ENCODE assay signal across 13 cellular contexts in genomic region chr6:130138909-130139242, GRCh38.
A peak's percentile ranks its signal among the peaks of the same experiment; 100 is the strongest.
DNase-seq lines count a peak whose midpoint lies in the region; ATAC-seq and TF ChIP-seq lines count a peak whose summit lies in the region.
"Had no signal": no experiment of that assay in that cellular context is flagged by ENCODE, and none has a peak within 500 bp of the region (broad histone marks: within the 10 kb centered on the region; RNA-seq: fewer than 3 reads in every experiment).

No MANE protein-coding gene starts in this region.

- H3K4me3 Mint-ChIP-seq in CD4-positive, alpha-beta memory T cell: peak overlapping the region; percentile 74 to 91 (median 82)

- no peaks in the 10 kb centered on the region for H4K20me1 ChIP-seq in OCI-LY3 (ENCODE audit: insufficient read depth, low read length)

- no peak for DNase-seq in CD4-positive, alpha-beta memory T cell
- DNase-seq in T1000 (lab: John Stamatoyannopoulos, UW) (no peak), GM13976 (ENCODE audit: low spot score) (no peak), LoVo (ENCODE audit: low spot score) (no peak)
- DNase-seq: AML-193, erythroblast, NCI-H1694, pancreas, PC-3 had no signal

- CTCF ChIA-PET in CD4-positive, alpha-beta memory T cell (lab: Charles Lee; ENCODE audit: partially characterized antibody): interaction anchor here (1.3 to 3.5 kb wide), 4 partner anchors 9 to 143 kb away, joined by 3 to 13 read pairs (median 4); no protein-coding TSS in a partner anchor

- H2AFZ ChIP-seq in OCI-LY3 (ENCODE audit: low read depth, low read length): no peak overlapping the region

- peak overlapping the region; percentile 80 to 93 (median 89) for H3K27ac Mint-ChIP-seq in CD4-positive, alpha-beta memory T cell

- H3K36me3 ChIP-seq in CD4-positive, alpha-beta memory T cell (ENCODE audit: insufficient read depth, low read length): peaks cover 9% of the 10 kb centered on the region
- no peaks in the 10 kb centered on the region for H3K36me3 ChIP-seq in OCI-LY3 (replicated peaks; ENCODE audit: low read depth, low read length)
- H3K36me3 ChIP-seq: pancreas had no signal

- H3K4me2 ChIP-seq in OCI-LY3 (ENCODE audit: low read length): peak overlapping the region; percentile 7; the same call in 1 of the 2 replicates

- H3K9me3 Mint-ChIP-seq in CD4-positive, alpha-beta memory T cell: peaks cover 0 to 4% (median 0%) of the 10 kb centered on the region in 8 donors

- H3K27me3 Mint-ChIP-seq in CD4-positive, alpha-beta memory T cell: no peaks in the 10 kb centered on the region

- H3K79me2 ChIP-seq in OCI-LY3 (ENCODE audit: low read length): no peaks in the 10 kb centered on the region

- intact Hi-C loops in CD4-positive, alpha-beta memory T cell (cut with micrococcal nuclease): loop anchor here (5.0 kb wide), 1 partner anchor 243 kb away; no protein-coding TSS in a partner anchor

- H3K27ac ChIP-seq in CD4-positive, alpha-beta memory T cell (ENCODE audit: low read depth, low read length): peak overlapping the region; percentile 1
- no peak overlapping the region for H3K27ac ChIP-seq in OCI-LY3 (ENCODE audit: low read length)
- H3K27ac ChIP-seq: pancreas had no signal

- TF ChIP-seq CTCF in OCI-LY3 (IDR thresholded peaks at IDR 0.05; ENCODE audit: low read depth, low read length) (no peak), GM13976 (IDR thresholded peaks at IDR 0.05; ENCODE audit: borderline replicate concordance, control extremely low read depth, extremely low read depth, insufficient read depth, missing control alignments) (no peak)

- peak; percentile 22 for ATAC-seq in GM18909 (IDR thresholded peaks at IDR 0.05; ENCODE audit: poor library complexity, unreplicated experiment)
- ATAC-seq in HG02759 (IDR thresholded peaks at IDR 0.05; ENCODE audit: unreplicated experiment): peak; percentile 26
- ATAC-seq in HG03280 (IDR thresholded peaks at IDR 0.05; ENCODE audit: unreplicated experiment): no peak
- ATAC-seq: pancreas, PC-3 had no signal

- H3K4me3 ChIP-seq in CD4-positive, alpha-beta memory T cell (ENCODE audit: low read length in 2 of 2): no peak overlapping the region
- no peak overlapping the region for H3K4me3 ChIP-seq in OCI-LY3 (ENCODE audit: low read length)
- H3K4me3 ChIP-seq: pancreas had no signal

- no peak overlapping the region for H3K9ac ChIP-seq in OCI-LY3 (ENCODE audit: low read length)

- in situ Hi-C loops in GM13976 (cut with MboI; ENCODE audit: low sequenced_read_pairs, unreplicated experiment): no loop called here

- no peaks in the 10 kb centered on the region for H3K27me3 ChIP-seq in CD4-positive, alpha-beta memory T cell (ENCODE audit: insufficient read depth, low read length)
- no peaks in the 10 kb centered on the region for H3K27me3 ChIP-seq in OCI-LY3 (ENCODE audit: low read depth, low read length)
- H3K27me3 ChIP-seq: pancreas had no signal

- H3K36me3 Mint-ChIP-seq in CD4-positive, alpha-beta memory T cell: peaks cover 60 to 70% of the 10 kb centered on the region in 2 donors

- POLR2A ChIA-PET in CD4-positive, alpha-beta memory T cell (lab: Charles Lee; ENCODE audit: partially characterized antibody): interaction anchor here (0.9 to 1.5 kb wide), 2 partner anchors 76 to 122 kb away, joined by 4 to 5 read pairs; no protein-coding TSS in a partner anchor

- H3K9me3 ChIP-seq in CD4-positive, alpha-beta memory T cell (ENCODE audit: control insufficient read depth in 1 of 2, low read length in 2 of 2): no peaks in the 10 kb centered on the region
- H3K9me3 ChIP-seq in OCI-LY3 (ENCODE audit: insufficient read depth, low read length): no peaks in the 10 kb centered on the region
- H3K9me3 ChIP-seq: pancreas had no signal

- peaks cover 55 to 77% (median 66%) of the 10 kb centered on the region in 4 donors for H3K4me1 Mint-ChIP-seq in CD4-positive, alpha-beta memory T cell

- H3K4me1 ChIP-seq in CD4-positive, alpha-beta memory T cell (ENCODE audit: insufficient read depth, low read length): peaks cover 62% of the 10 kb centered on the region
- peaks cover 7% of the 10 kb centered on the region for H3K4me1 ChIP-seq in OCI-LY3 (ENCODE audit: low read length)
- H3K4me1 ChIP-seq: pancreas had no signal
